In genomic region chr6:129661478-129662405, GRCh38 we compare ENCODE assay signal across 10 cellular contexts. TPM values are rescaled to one million over a fixed set of nuclear protein-coding genes. Genes with fewer than 3 reads are reported as not detected.
DNase-seq lines count a peak whose midpoint lies in the region; ATAC-seq and TF ChIP-seq lines count a peak whose summit lies in the region.
"Had no signal": no experiment of that assay in that cellular context is flagged by ENCODE, and none has a peak within 500 bp of the region (broad histone marks: within the 10 kb centered on the region; RNA-seq: fewer than 3 reads in every experiment).

No MANE protein-coding gene starts in this region.

- ATAC-seq in HG02798 (IDR thresholded peaks at IDR 0.05; ENCODE audit: poor library complexity, unreplicated experiment) (peak; percentile 32), gastrocnemius medialis (peak; percentile 65 to 80)

- DNase-seq in NCI-H1105 treated with DMSO at 0.1 percent for 48 hours (lab: John Stamatoyannopoulos, UW) (peak; percentile 33), NCI-H1105 (lab: John Stamatoyannopoulos, UW) (no peak), NCI-H774 (lab: John Stamatoyannopoulos, UW) (peak; percentile 42), gastrocnemius medialis (no peak), H7 (no peak), SIG-M5 (lab: John Stamatoyannopoulos, UW) (no peak), NCI-H524 treated with DMSO at 0.1 percent for 48 hours (lab: John Stamatoyannopoulos, UW) (no peak)
- DNase-seq: stimulated activated CD4-positive, alpha-beta T cell treated with anti-CD3 and anti-CD28 coated beads, Interleukin-4, amount 100 ng/mL, for 24 hours had no signal

- no peaks in the 10 kb centered on the region for H3K36me3 ChIP-seq in gastrocnemius medialis
- no peaks in the 10 kb centered on the region for H3K36me3 ChIP-seq in H7 (replicated peaks; ENCODE audit: control insufficient read depth, insufficient read depth, low read length)

- peak overlapping the region in 2 of 4 donors; percentile 61 to 68 for H3K27ac ChIP-seq in gastrocnemius medialis

- H3K4me1 ChIP-seq in gastrocnemius medialis: peaks cover 31 to 40% of the 10 kb centered on the region in 2 donors

- in situ Hi-C loops in gastrocnemius medialis (cut with MboI; ENCODE audit: low sequenced_read_pairs in 4 of 4): no loop called here

- H3K27me3 ChIP-seq in gastrocnemius medialis (no peaks in the 10 kb centered on the region), H7 (ENCODE audit: control insufficient read depth, insufficient read depth, low read length) (no peaks in the 10 kb centered on the region)
- H3K27me3 ChIP-seq: dorsolateral prefrontal cortex had no signal

- no peak for TF ChIP-seq POLR2A in gastrocnemius medialis (IDR thresholded peaks at IDR 0.05)

- no peak for TF ChIP-seq CTCF in gastrocnemius medialis (IDR thresholded peaks at IDR 0.05 in 4 of 5, conservative IDR thresholded peaks at IDR 0.05 in 1 of 5)

- no peak overlapping the region for H3K4me3 ChIP-seq in gastrocnemius medialis
- no peak overlapping the region for H3K4me3 ChIP-seq in H7 (ENCODE audit: insufficient read depth, low read depth, low read length)

- no peaks in the 10 kb centered on the region for H3K9me3 ChIP-seq in gastrocnemius medialis

- intact Hi-C loops in gastrocnemius medialis (cut with DNase I; ENCODE audit: low total_unique reads): loop anchor here (5.0 kb wide), 1 partner anchor 66 kb away; no protein-coding TSS in a partner anchor

RNA-seq across cellular contexts. Expression of gene ARHGAP18, which starts 48.2 kb away (rescaled TPM):
- total RNA-seq in gastrocnemius medialis: 1 to 10 TPM; 5.2 to 9.2 (median 6.5) TPM
- total RNA-seq in H7 (2014; rRNA removed; shearing (Covaris generic)): 3.9 and 4.0 TPM in 2 replicates

Comparison
In these comparisons a context has a peak if more than half of its experiments do, and no peak if none do; other contexts are left out.
1. DNase-seq: peak in NCI-H1105 treated with DMSO at 0.1 percent for 48 hours (single experiment) and NCI-H774 (single experiment); none in NCI-H1105 (single experiment), gastrocnemius medialis (0 of 2), H7 (single experiment), SIG-M5 (single experiment) and NCI-H524 treated with DMSO at 0.1 percent for 48 hours (single experiment).